Comparison of ENCODE assay signal across 23 cellular contexts in genomic region chr10:30674796-30675195, GRCh38. TPM values are rescaled to one million over a fixed set of nuclear protein-coding genes. Genes with fewer than 3 reads are reported as not detected.
"Had no signal": no experiment of that assay in that cellular context is flagged by ENCODE, and none has a peak within 500 bp of the region (broad histone marks: within the 10 kb centered on the region; RNA-seq: fewer than 3 reads in every experiment).

No MANE protein-coding gene starts in this region.

- H3K4me1 ChIP-seq: colonic mucosa, heart right ventricle, neural progenitor cell, psoas muscle, upper lobe of right lung had no signal

- H3K4me3 ChIP-seq: colonic mucosa, heart right ventricle, left ventricle myocardium inferior, neural progenitor cell, psoas muscle, thoracic aorta, upper lobe of right lung had no signal

- ATAC-seq: heart right ventricle; psoas muscle; right cardiac atrium; stimulated activated naive B cell treated with anti-CD40 and anti-IgM and Interleukin-4, amounts not matched to agents 10 μg/mL and 1 μg/mL and 100 μg/mL, for 72 hours; upper lobe of right lung had no signal

- H3K9me3 Mint-ChIP-seq: central memory CD8-positive, alpha-beta T cell had no signal

- H3K27me3 ChIP-seq: brain microvascular endothelial cell, colonic mucosa, heart right ventricle, neural progenitor cell, upper lobe of right lung had no signal

- H3K9me3 ChIP-seq: colonic mucosa, psoas muscle, SK-N-SH, thoracic aorta, upper lobe of right lung had no signal

- H3K4me3 Mint-ChIP-seq: activated naive CD4-positive, alpha-beta T cell treated with anti-CD3 and anti-CD28 coated beads for 36 hours; central memory CD8-positive, alpha-beta T cell; neural progenitor cell; stimulated activated naive B cell treated with anti-CD40 and anti-IgM and Interleukin-4, amounts not matched to agents 10 μg/mL and 1 μg/mL and 100 μg/mL, for 72 hours had no signal

- H3K27ac Mint-ChIP-seq: activated naive CD4-positive, alpha-beta T cell treated with anti-CD3 and anti-CD28 coated beads for 36 hours; neural progenitor cell; stimulated activated naive B cell treated with anti-CD40 and anti-IgM and Interleukin-4, amounts not matched to agents 10 μg/mL and 1 μg/mL and 100 μg/mL, for 72 hours had no signal

- H3K27ac ChIP-seq: brain microvascular endothelial cell, colonic mucosa, heart right ventricle, left ventricle myocardium inferior, neural progenitor cell, psoas muscle, thoracic aorta, upper lobe of right lung had no signal

- H3K36me3 ChIP-seq: brain microvascular endothelial cell, colonic mucosa, heart right ventricle, left ventricle myocardium inferior, neural progenitor cell, thoracic aorta, upper lobe of right lung had no signal

- H3K36me3 Mint-ChIP-seq: neural progenitor cell had no signal

- DNase-seq: activated CD4-positive, alpha-beta T cell treated with anti-CD3 and anti-CD28 coated beads, Interleukin-2, amount 50 U/mL, for 1 hour; activated naive CD4-positive, alpha-beta T cell treated with anti-CD3 and anti-CD28 coated beads for 36 hours; activated T-cell treated with anti-CD3 and anti-CD28 coated beads for 4 hours; anterior cingulate cortex; brain microvascular endothelial cell; colonic mucosa; erythroblast; heart right ventricle; left ventricle myocardium inferior; psoas muscle; right cardiac atrium; SK-N-SH; stimulated activated CD4-positive, alpha-beta T cell treated with anti-CD3 and anti-CD28 coated beads, Interleukin-4, amount 100 ng/mL, for 24 hours; stimulated activated naive B cell treated with anti-CD40 and anti-IgM and Interleukin-4, amounts not matched to agents 10 μg/mL and 1 μg/mL and 100 μg/mL, for 72 hours; T-helper 9 cell; upper lobe of right lung had no signal

RNA-seq across cellular contexts. Expression of gene LYZL2, which starts 45.2 kb away (rescaled TPM):
- total RNA-seq: activated CD8-positive, alpha-beta memory T cell treated with anti-CD3 and anti-CD28 coated beads for 36 hours; activated naive CD4-positive, alpha-beta T cell treated with anti-CD3 and anti-CD28 coated beads for 36 hours; colonic mucosa; heart right ventricle; kidney epithelial cell; left ventricle myocardium inferior; mononuclear cell; osteocyte; psoas muscle; right cardiac atrium; thoracic aorta; upper lobe of right lung had no signal
